Comparison of ENCODE assay signal across 20 cellular contexts in genomic region chr1:109978761-109979488, GRCh38. TPM values are rescaled to one million over a fixed set of nuclear protein-coding genes. Genes with fewer than 3 reads are reported as not detected.
A peak's percentile ranks its signal among the peaks of the same experiment; 100 is the strongest.
DNase-seq lines count a peak whose midpoint lies in the region; ATAC-seq and TF ChIP-seq lines count a peak whose summit lies in the region.
"Had no signal": no experiment of that assay in that cellular context is flagged by ENCODE, and none has a peak within 500 bp of the region (broad histone marks: within the 10 kb centered on the region; RNA-seq: fewer than 3 reads in every experiment).

No MANE protein-coding gene starts in this region.

- H3K4me1 ChIP-seq in GM23248 (ENCODE audit: insufficient read depth): peaks cover 60% of the 10 kb centered on the region
- peaks cover 73% of the 10 kb centered on the region for H3K4me1 ChIP-seq in skeletal muscle satellite cell (ENCODE audit: control insufficient read depth, insufficient read depth, low read length)

- no peaks in the 10 kb centered on the region for H3K9me3 ChIP-seq in GM23248 (ENCODE audit: low read depth)
- no peaks in the 10 kb centered on the region for H3K9me3 ChIP-seq in skeletal muscle satellite cell (replicated peaks; ENCODE audit: low read length)

- no peaks in the 10 kb centered on the region for H3K36me3 Mint-ChIP-seq in WTC11
- H3K36me3 Mint-ChIP-seq: naive thymus-derived CD8-positive, alpha-beta T cell had no signal

- H3K9me2 ChIP-seq in GM23248 (ENCODE audit: insufficient read depth): no peaks in the 10 kb centered on the region

- WGBS in GM23248 (ENCODE audit: low coverage in 1 of 2, low lambda C conversion rate in 2 of 2, missing lambda C conversion rate in 2 of 2), 2 experiments: 15 to 16% methylated on average over 9 of the region's 9 CpGs

- peaks cover 9% of the 10 kb centered on the region for H3K27me3 Mint-ChIP-seq in WTC11 (ENCODE audit: low read depth)

- ATAC-seq in WTC11: no peak
- no peak for ATAC-seq in activated CD4-positive, CD25-positive, alpha-beta regulatory T cell treated with anti-CD3 and anti-CD28 coated beads, Interleukin-2, amount 50 U/mL, for 24 hours
- ATAC-seq: naive thymus-derived CD8-positive, alpha-beta T cell had no signal

- H3K36me3 ChIP-seq in GM23248 (ENCODE audit: low read depth) (no peaks in the 10 kb centered on the region), skeletal muscle satellite cell (ENCODE audit: insufficient read depth, low read length) (no peaks in the 10 kb centered on the region)

- H3K79me2 ChIP-seq in GM23248 (ENCODE audit: insufficient read depth): no peaks in the 10 kb centered on the region

- H4K20me1 ChIP-seq in GM23248 (ENCODE audit: insufficient read depth): no peaks in the 10 kb centered on the region

- H3K9ac ChIP-seq in GM23248: peak overlapping the region; percentile 27
- H3K9ac ChIP-seq in skeletal muscle satellite cell (ENCODE audit: low read depth, low read length): no peak overlapping the region

- H3K4me2 ChIP-seq in GM23248 (ENCODE audit: unreplicated experiment) (peak overlapping the region; percentile 17), skeletal muscle satellite cell (ENCODE audit: low read length) (peak overlapping the region; percentile 11)

- DNase-seq in GM23248 (peak; percentile 36), WTC11 (ENCODE audit: low spot score) (no peak), fibroblast of villous mesenchyme (ENCODE audit: low read depth) (peak; percentile 61), middle frontal gyrus (ENCODE audit: extremely low spot score, low spot score) (no peak), DMS79 treated with DMSO at 0.1 percent for 48 hours (lab: John Stamatoyannopoulos, UW) (no peak), NCI-H2107 treated with DMSO at 0.1 percent for 48 hours (lab: John Stamatoyannopoulos, UW; ENCODE audit: unreplicated experiment) (no peak)
- DNase-seq: activated CD4-positive, alpha-beta T cell treated with anti-CD3 and anti-CD28 coated beads for 1 hour; activated naive CD4-positive, alpha-beta T cell; H7; hippocampal formation; naive thymus-derived CD8-positive, alpha-beta T cell; NCI-H1694 treated with DMSO at 0.1 percent for 48 hours; NCI-H446 treated with DMSO at 0.1 percent for 48 hours; SHP77 treated with DMSO at 0.1 percent for 48 hours; stimulated activated CD4-positive, alpha-beta T cell treated with anti-CD3 and anti-CD28 coated beads, Interleukin-15, amount 100 ng/mL, for 24 hours had no signal

- no peak overlapping the region for H3K27ac Mint-ChIP-seq in WTC11
- H3K27ac Mint-ChIP-seq: B cell; progenitor cell of endocrine pancreas; stimulated activated naive CD8-positive, alpha-beta T cell treated with anti-CD3 and anti-CD28 coated beads, Interleukin-15, Interleukin-2, amounts not matched to agents 100 ng/mL and 50 ng/mL, for 24 hours had no signal

- H2AFZ ChIP-seq in GM23248: peak overlapping the region; percentile 1

- H3K9me3 Mint-ChIP-seq in WTC11: no peaks in the 10 kb centered on the region
- H3K9me3 Mint-ChIP-seq: naive thymus-derived CD8-positive, alpha-beta T cell; stimulated activated naive CD8-positive, alpha-beta T cell treated with anti-CD3 and anti-CD28 coated beads, Interleukin-15, Interleukin-2, amounts not matched to agents 100 ng/mL and 50 ng/mL, for 24 hours had no signal

- H3K27ac ChIP-seq in GM23248: peak overlapping the region; percentile 65

- H3F3A ChIP-seq in GM23248 (ENCODE audit: insufficient read depth): peaks cover 30% of the 10 kb centered on the region

- CTCF ChIA-PET in WTC11 (lab: Charles Lee): interaction anchor here (2.5 to 9.4 kb wide), 3 partner anchors 55 to 339 kb away, joined by 12 to 341 read pairs (median 15); no protein-coding TSS in a partner anchor

- no peak overlapping the region for H3K4me3 Mint-ChIP-seq in WTC11
- H3K4me3 Mint-ChIP-seq: B cell; naive thymus-derived CD8-positive, alpha-beta T cell; stimulated activated naive CD8-positive, alpha-beta T cell treated with anti-CD3 and anti-CD28 coated beads, Interleukin-15, Interleukin-2, amounts not matched to agents 100 ng/mL and 50 ng/mL, for 24 hours had no signal

- H3K27me3 ChIP-seq in GM23248 (replicated peaks; ENCODE audit: insufficient read depth) (no peaks in the 10 kb centered on the region), skeletal muscle satellite cell (ENCODE audit: control insufficient read depth, insufficient read depth, low read length) (no peaks in the 10 kb centered on the region)

- H3K4me1 Mint-ChIP-seq in WTC11: peaks cover 9% of the 10 kb centered on the region

- H3K4me3 ChIP-seq in GM23248 (no peak overlapping the region), fibroblast of villous mesenchyme (ENCODE audit: low read depth, low read length) (no peak overlapping the region), skeletal muscle satellite cell (ENCODE audit: low read length) (no peak overlapping the region)

- TF ChIP-seq CTCF in WTC11 (IDR thresholded peaks at IDR 0.05): no peak
- no peak for TF ChIP-seq CTCF in fibroblast of villous mesenchyme (IDR thresholded peaks at IDR 0.05; ENCODE audit: insufficient read depth, low read depth, low read length)

- POLR2A ChIA-PET in WTC11 (lab: Charles Lee): no interaction called here

- in situ Hi-C loops in GM23248 (cut with MboI): loop anchor here (5.0 kb wide), 1 partner anchor 102 kb away; no protein-coding TSS in a partner anchor

TF ChIP-seq in WTC11, 78 proteins besides CTCF, POLR2A, EP300 and RAD21:
- TF ChIP-seq GABPB1 (CRISPR knock-in tag; IDR thresholded peaks at IDR 0.05): 0 out of 2 replicates have a peak, but pooled peaks have one; percentile 37
- TF ChIP-seq ZNF121 (CRISPR knock-in tag; IDR thresholded peaks at IDR 0.05): no peak

RNA-seq across cellular contexts. Expression of gene AHCYL1, which starts 5.6 kb away (rescaled TPM):
- total RNA-seq in GM23248 (2014; rRNA removed; shearing (Covaris generic)): 47.6 and 49.3 TPM in 2 replicates
- polyA plus RNA-seq in GM23248 (2016; fragmentation: Nextera tagmentation; extraction: Ambion mirVana): 71.0 and 72.6 TPM in 2 replicates
- 92.1 to 99.4 TPM (median 98.6 TPM) in 3 replicates for total RNA-seq in WTC11 (2021)
- total RNA-seq in fibroblast of villous mesenchyme: 49.0 and 66.9 TPM in 2 replicates
- 29.2 and 34.5 TPM in 2 replicates for total RNA-seq in skeletal muscle satellite cell (2012; rRNA removed)

RNA-seq across cellular contexts. Expression of gene STRIP1, which starts 55.5 kb away (rescaled TPM):
- total RNA-seq in GM23248 (2014; rRNA removed; shearing (Covaris generic)): 41.9 and 49.9 TPM in 2 replicates
- polyA plus RNA-seq in GM23248 (2016; fragmentation: Nextera tagmentation; extraction: Ambion mirVana): 21.3 and 24.4 TPM in 2 replicates
- total RNA-seq in WTC11 (2021) (36.8 to 42.8 TPM (median 38.2 TPM) in 3 replicates), fibroblast of villous mesenchyme (48.3 and 52.2 TPM in 2 replicates)
- total RNA-seq in skeletal muscle satellite cell (2012; rRNA removed): 29.2 and 32.3 TPM in 2 replicates

Comparison
In these comparisons a context has a peak if more than half of its experiments do, and no peak if none do; other contexts are left out.
1. DNase-seq: peak in GM23248 (single experiment) and fibroblast of villous mesenchyme (single experiment); none in WTC11 (single experiment), middle frontal gyrus (single experiment), DMS79 treated with DMSO at 0.1 percent for 48 hours (single experiment) and NCI-H2107 treated with DMSO at 0.1 percent for 48 hours (single experiment).